17 cellular contexts compared by ENCODE assay signal in genomic region chr5:35240892-35241291, GRCh38. TPM values are rescaled to one million over a fixed set of nuclear protein-coding genes. Genes with fewer than 3 reads are reported as not detected.
DNase-seq lines count a peak whose midpoint lies in the region; ATAC-seq and TF ChIP-seq lines count a peak whose summit lies in the region.
"Had no signal": no experiment of that assay in that cellular context is flagged by ENCODE, and none has a peak within 500 bp of the region (broad histone marks: within the 10 kb centered on the region; RNA-seq: fewer than 3 reads in every experiment).

No MANE protein-coding gene starts in this region.

- no peak overlapping the region for H3K4me3 Mint-ChIP-seq in stimulated activated effector memory CD8-positive, alpha-beta T cell treated with anti-CD3 and anti-CD28 coated beads, Interleukin-12 subunit alpha, Interleukin-12 subunit beta, amount 100 ng/mL, for 72 hours
- H3K4me3 Mint-ChIP-seq in GM23338: no peak overlapping the region
- H3K4me3 Mint-ChIP-seq: CD4-positive, alpha-beta memory T cell; H9 had no signal

- H3K27ac ChIP-seq in MM.1S (ENCODE audit: low read length) (no peak overlapping the region), parathyroid adenoma (no peak overlapping the region), GM23338 (ENCODE audit: low read depth) (no peak overlapping the region)
- H3K27ac ChIP-seq: GM23248 had no signal

- H4K20me1 ChIP-seq in MM.1S (ENCODE audit: insufficient read depth, low read length): no peaks in the 10 kb centered on the region
- H4K20me1 ChIP-seq in GM23338 (replicated peaks; ENCODE audit: insufficient read depth): no peaks in the 10 kb centered on the region

- H2AFZ ChIP-seq in MM.1S (ENCODE audit: low read length): no peak overlapping the region
- no peak overlapping the region for H2AFZ ChIP-seq in parathyroid adenoma
- H2AFZ ChIP-seq in GM23338: no peak overlapping the region
- H2AFZ ChIP-seq: GM23248 had no signal

- H3K9ac ChIP-seq in MM.1S (ENCODE audit: low read length) (no peak overlapping the region), parathyroid adenoma (no peak overlapping the region)
- H3K9ac ChIP-seq: GM23248 had no signal

- H3K79me2 ChIP-seq in MM.1S (ENCODE audit: low read length) (no peaks in the 10 kb centered on the region), parathyroid adenoma (no peaks in the 10 kb centered on the region), GM23338 (replicated peaks; ENCODE audit: insufficient read depth) (no peaks in the 10 kb centered on the region)

- peaks cover 12% of the 10 kb centered on the region for H3K4me1 ChIP-seq in MM.1S (ENCODE audit: low read length)
- peaks cover 30% of the 10 kb centered on the region for H3K4me1 ChIP-seq in parathyroid adenoma
- no peaks in the 10 kb centered on the region for H3K4me1 ChIP-seq in GM23338 (ENCODE audit: insufficient read depth)

- H3K9me2 ChIP-seq in MM.1S (replicated peaks; ENCODE audit: insufficient read depth, low read length) (no peaks in the 10 kb centered on the region), GM23338 (ENCODE audit: insufficient read depth) (no peaks in the 10 kb centered on the region)

- TF ChIP-seq CTCF in MM.1S (IDR thresholded peaks at IDR 0.05; ENCODE audit: low read length): no peak
- TF ChIP-seq CTCF in parathyroid adenoma (IDR thresholded peaks at IDR 0.05): no peak
- no peak for TF ChIP-seq CTCF in GM23338 (conservative IDR thresholded peaks at IDR 0.05; ENCODE audit: low read depth in 2 of 2)

- no peaks in the 10 kb centered on the region for H3K36me3 ChIP-seq in MM.1S (replicated peaks; ENCODE audit: insufficient read depth, low read length)
- no peaks in the 10 kb centered on the region for H3K36me3 ChIP-seq in parathyroid adenoma (ENCODE audit: control insufficient read depth, insufficient read depth, low read length)
- no peaks in the 10 kb centered on the region for H3K36me3 ChIP-seq in GM23338 (ENCODE audit: insufficient read depth)

- no peaks in the 10 kb centered on the region for H3K9me3 ChIP-seq in MM.1S (replicated peaks; ENCODE audit: insufficient read depth, low read length)
- H3K9me3 ChIP-seq in parathyroid adenoma (ENCODE audit: control insufficient read depth, low read length): no peaks in the 10 kb centered on the region

- no peaks in the 10 kb centered on the region for H3K27me3 ChIP-seq in MM.1S (replicated peaks; ENCODE audit: insufficient read depth, low read length)
- H3K27me3 ChIP-seq in parathyroid adenoma (ENCODE audit: control insufficient read depth, insufficient read depth, low read length): no peaks in the 10 kb centered on the region
- H3K27me3 ChIP-seq in GM23338 (ENCODE audit: insufficient read depth): no peaks in the 10 kb centered on the region

- no peaks in the 10 kb centered on the region for H3K4me1 Mint-ChIP-seq in stimulated activated effector memory CD8-positive, alpha-beta T cell treated with anti-CD3 and anti-CD28 coated beads, Interleukin-12 subunit alpha, Interleukin-12 subunit beta, amount 100 ng/mL, for 72 hours
- H3K4me1 Mint-ChIP-seq in GM23338: peaks cover 11% of the 10 kb centered on the region; the same call in 2 of the 3 replicates
- H3K4me1 Mint-ChIP-seq: CD4-positive, alpha-beta memory T cell had no signal

- no peaks in the 10 kb centered on the region for H3K27me3 Mint-ChIP-seq in GM23338 (ENCODE audit: insufficient read depth, low read depth, poor library complexity)

- H3F3A ChIP-seq in MM.1S (ENCODE audit: insufficient read depth, low read length) (no peaks in the 10 kb centered on the region), GM23338 (replicated peaks; ENCODE audit: low read depth) (no peaks in the 10 kb centered on the region)

- no peaks in the 10 kb centered on the region for H3K36me3 Mint-ChIP-seq in stimulated activated effector memory CD8-positive, alpha-beta T cell treated with anti-CD3 and anti-CD28 coated beads, Interleukin-12 subunit alpha, Interleukin-12 subunit beta, amount 100 ng/mL, for 72 hours
- H3K36me3 Mint-ChIP-seq in GM23338 (ENCODE audit: low read depth): no peaks in the 10 kb centered on the region
- H3K36me3 Mint-ChIP-seq: CD4-positive, alpha-beta memory T cell had no signal

- peaks cover 2% of the 10 kb centered on the region for H3K9me3 Mint-ChIP-seq in stimulated activated effector memory CD8-positive, alpha-beta T cell treated with anti-CD3 and anti-CD28 coated beads, Interleukin-12 subunit alpha, Interleukin-12 subunit beta, amount 100 ng/mL, for 72 hours
- no peaks in the 10 kb centered on the region for H3K9me3 Mint-ChIP-seq in GM23338
- H3K9me3 Mint-ChIP-seq: H9 had no signal

- ATAC-seq in GM18868 (IDR thresholded peaks at IDR 0.05; ENCODE audit: unreplicated experiment) (peak; percentile 75), HG02798 (IDR thresholded peaks at IDR 0.05; ENCODE audit: poor library complexity, unreplicated experiment) (peak; percentile 34), GM23338 (no peak)
- no peak for ATAC-seq in stimulated activated effector memory CD8-positive, alpha-beta T cell treated with anti-CD3 and anti-CD28 coated beads, Interleukin-12 subunit alpha, Interleukin-12 subunit beta, amount 100 ng/mL, for 72 hours
- ATAC-seq: HCT116 had no signal

- H3K4me2 ChIP-seq in MM.1S (ENCODE audit: low read depth, low read length) (no peak overlapping the region), parathyroid adenoma (ENCODE audit: low read length) (no peak overlapping the region), GM23338 (no peak overlapping the region)

- DNase-seq in MM.1S: peak; percentile 33
- DNase-seq in stimulated activated effector memory CD8-positive, alpha-beta T cell treated with anti-CD3 and anti-CD28 coated beads, Interleukin-12 subunit alpha, Interleukin-12 subunit beta, amount 100 ng/mL, for 72 hours (ENCODE audit: low spot score in 2 of 2): no peak
- no peak for DNase-seq in GM23338 (ENCODE audit: low spot score)
- DNase-seq in activated naive CD4-positive, alpha-beta T cell (lab: John Stamatoyannopoulos, UW): no peak
- DNase-seq in activated CD8-positive, alpha-beta memory T cell treated with anti-CD3 and anti-CD28 coated beads, Interleukin-2, amount 50 U/mL, for 4 hours: no peak
- DNase-seq: C1 segment of cervical spinal cord; Calu3; CD4-positive, alpha-beta memory T cell; COR-L47; DND-41; GM23248; H9 had no signal

- H3K27ac Mint-ChIP-seq in stimulated activated effector memory CD8-positive, alpha-beta T cell treated with anti-CD3 and anti-CD28 coated beads, Interleukin-12 subunit alpha, Interleukin-12 subunit beta, amount 100 ng/mL, for 72 hours: no peak overlapping the region
- no peak overlapping the region for H3K27ac Mint-ChIP-seq in GM23338
- H3K27ac Mint-ChIP-seq: CD4-positive, alpha-beta memory T cell; H9 had no signal

- H3K4me3 ChIP-seq in MM.1S (ENCODE audit: low read length) (no peak overlapping the region), parathyroid adenoma (ENCODE audit: low read depth, low read length) (peak overlapping the region; percentile 29), GM23338 (no peak overlapping the region)
- H3K4me3 ChIP-seq: GM23248 had no signal

TF ChIP-seq in GM23338, 12 proteins besides CTCF, POLR2A, EP300 and RAD21 (continues in another document):
- TF ChIP-seq ETS1 (IDR thresholded peaks at IDR 0.05) (no peak), ZNF114 (CRISPR knock-in tag; IDR thresholded peaks at IDR 0.05) (no peak), NANOG (IDR thresholded peaks at IDR 0.05; ENCODE audit: borderline replicate concordance) (no peak), CREB1 (CRISPR knock-in tag; IDR thresholded peaks at IDR 0.05; ENCODE audit: low read depth) (no peak), ZNF331 (CRISPR knock-in tag; IDR thresholded peaks at IDR 0.05; ENCODE audit: low read depth) (no peak)

RNA-seq across cellular contexts. Expression of gene PRLR, which starts 10.6 kb away (rescaled TPM):
- 1.4 and 2.2 TPM in 2 replicates for total RNA-seq in GM23338 (2014; rRNA removed; shearing (Covaris generic))
- 0.31 and 0.45 TPM in 2 replicates for polyA plus RNA-seq in GM23338 (2016; fragmentation: Nextera tagmentation; extraction: Ambion mirVana)
- total RNA-seq: A673; CD4-positive, alpha-beta memory T cell had no signal
- polyA plus RNA-seq: CD4-positive, alpha-beta memory T cell had no signal

Comparison
In these comparisons a context has a peak if more than half of its experiments do, and no peak if none do; other contexts are left out.
1. ATAC-seq: peak in GM18868 (single experiment) and HG02798 (single experiment); none in stimulated activated effector memory CD8-positive, alpha-beta T cell treated with anti-CD3 and anti-CD28 coated beads, Interleukin-12 subunit alpha, Interleukin-12 subunit beta, amount 100 ng/mL, for 72 hours (single experiment) and GM23338 (single experiment).